1 cellular context compared by ENCODE assay signal in genomic region chr11:89660234-89660633, GRCh38.
TF ChIP-seq lines count a peak whose summit lies in the region.

No MANE protein-coding gene starts in this region.

TF ChIP-seq in HepG2, 621 proteins besides CTCF, POLR2A, EP300 and RAD21:
- TF ChIP-seq ZNF510 (CRISPR knock-in tag; IDR thresholded peaks at IDR 0.05; ENCODE audit: low read depth) = no peak
- TF ChIP-seq CCDC6 (CRISPR knock-in tag; IDR thresholded peaks at IDR 0.05) = no peak
- no peak for TF ChIP-seq CENPT (CRISPR knock-in tag; IDR thresholded peaks at IDR 0.05; ENCODE audit: low read depth)
